In the genomic region with DNA sequence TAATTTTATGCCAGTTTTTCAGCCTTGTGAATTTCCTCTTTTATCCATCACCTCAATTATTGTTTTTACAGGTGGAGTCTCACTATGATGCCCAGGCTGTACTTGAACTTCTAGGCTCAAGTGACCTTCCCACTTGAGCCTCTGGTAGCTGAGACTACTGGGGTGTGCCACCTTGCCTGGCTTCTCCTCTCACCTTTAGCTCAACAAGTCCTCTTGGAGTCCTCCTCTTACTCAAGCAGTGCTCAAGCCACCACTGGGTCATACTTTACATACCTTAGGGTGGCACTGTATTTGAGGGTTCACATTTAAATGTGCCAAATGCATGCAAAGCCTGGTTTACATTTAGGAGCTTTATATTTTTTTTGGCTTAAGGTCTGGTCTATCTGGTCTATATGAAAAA, we compare ENCODE assay signal across 33 cellular contexts.
"Had no signal": no experiment of that assay in that cellular context is flagged by ENCODE, and none has a peak within 500 bp of the region (broad histone marks: within the 10 kb centered on the region; RNA-seq: fewer than 3 reads in every experiment).

No MANE protein-coding gene starts in this region.

- DNase-seq: activated effector memory CD4-positive, alpha-beta T cell treated with anti-CD3 and anti-CD28 coated beads, Interleukin-2, amount 50 U/mL, for 16 hours; activated effector memory CD4-positive, alpha-beta T cell treated with Interleukin-2 at 50 U/mL for 16 hours; activated gamma-delta T cell; activated gamma-delta T cell treated with Interleukin-2 at 50 U/mL for 16 hours; activated naive CD4-positive, alpha-beta T cell; activated naive CD4-positive, alpha-beta T cell treated with anti-CD3 and anti-CD28 coated beads for 36 hours; activated naive CD4-positive, alpha-beta T cell treated with anti-CD3 and anti-CD28 coated beads, Interleukin-2, amount 10 ng/mL, durations not matched to agents 7 days and 5 days; activated naive CD4-positive, alpha-beta T cell treated with anti-CD3 and anti-CD28 coated beads, Interleukin-2, amount 50 U/mL, for 16 hours; activated naive CD4-positive, alpha-beta T cell treated with Interleukin-2 at 50 U/mL for 16 hours; activated naive CD8-positive, alpha-beta T cell treated with anti-CD3 and anti-CD28 coated beads for 36 hours; activated naive CD8-positive, alpha-beta T cell treated with anti-CD3 and anti-CD28 coated beads, Interleukin-2, amount 10 ng/mL, durations not matched to agents 7 days and 5 days; activated naive CD8-positive, alpha-beta T cell treated with anti-CD3 and anti-CD28 coated beads, Interleukin-2, amount 50 U/mL, for 24 hours; activated T-cell treated with anti-CD3 and anti-CD28 coated beads for 4 hours; activated T-cell treated with anti-CD3 and anti-CD28 coated beads, Interleukin-2, amount 50 U/mL, for 1 hour; activated T-cell treated with anti-CD3 and anti-CD28 coated beads, Interleukin-2, amount 50 U/mL, for 24 hours; activated T-cell treated with anti-CD3 and anti-CD28 coated beads, Interleukin-2, amount 50 U/mL, for 4 hours; activated T-cell treated with anti-CD3 and anti-CD28 coated beads, Interleukin-2, amount 50 U/mL, for 48 hours; activated T-cell treated with anti-CD3 and anti-CD28 coated beads, Interleukin-2, amount 50 U/mL, for 72 hours; adrenal gland; amniotic stem cell; amygdala; anterior cingulate cortex; aorta; body of pancreas; brain microvascular endothelial cell; caudate nucleus; central memory CD4-positive, alpha-beta T cell; cerebellar nuclear complex had no signal

- H3K4me1 ChIP-seq: adrenal gland, body of pancreas, breast epithelium had no signal

- H3K36me3 ChIP-seq: adrenal gland, ascending aorta, brain microvascular endothelial cell, breast epithelium, cardiac muscle cell had no signal

- H3K27me3 ChIP-seq: adrenal gland, ascending aorta, body of pancreas, brain microvascular endothelial cell, breast epithelium, cardiac muscle cell had no signal

- ATAC-seq: activated naive CD4-positive, alpha-beta T cell treated with anti-CD3 and anti-CD28 coated beads, Interleukin-2, amount 50 U/mL, for 72 hours; activated naive CD8-positive, alpha-beta T cell treated with anti-CD3 and anti-CD28 coated beads, Interleukin-2, amount 50 U/mL, for 24 hours; activated T-cell treated with anti-CD3 and anti-CD28 coated beads, Interleukin-2, amount 50 U/mL, for 4 hours; activated T-cell treated with anti-CD3 and anti-CD28 coated beads, Interleukin-2, amount 50 U/mL, for 72 hours; activated T-helper 17 cell treated with anti-CD3 and anti-CD28 coated beads, Interleukin-2, amount 50 U/mL, for 72 hours; body of pancreas had no signal

- H3K27ac ChIP-seq: adrenal gland, body of pancreas, brain microvascular endothelial cell, breast epithelium, cardiac muscle cell had no signal

- H3K4me3 ChIP-seq: adrenal gland, ascending aorta, body of pancreas, breast epithelium, cardiac muscle cell had no signal

- H3K9me3 ChIP-seq: adrenal gland, ascending aorta, body of pancreas, breast epithelium had no signal
